In the genomic region with DNA sequence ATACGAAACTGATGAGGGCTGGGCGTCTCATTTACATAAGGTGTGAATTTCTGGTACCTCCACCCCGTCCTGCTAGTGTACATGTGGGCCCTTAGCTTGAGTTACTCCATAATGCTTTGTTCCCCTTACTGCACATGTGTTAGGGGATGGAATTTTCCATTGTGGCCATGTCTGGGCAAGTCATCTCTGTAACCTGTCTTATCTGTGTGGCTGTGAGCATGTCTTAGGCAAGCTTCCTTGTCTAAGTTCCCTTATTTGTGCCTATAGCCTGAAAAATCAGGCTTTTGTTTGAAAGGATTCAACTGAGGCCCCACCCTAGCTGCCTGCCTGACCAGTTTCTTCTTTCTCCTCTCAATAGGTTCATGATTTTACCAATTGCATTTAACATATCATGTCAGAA, we compare ENCODE assay signal across 15 cellular contexts.
DNase-seq lines count a peak whose midpoint lies in the region; ATAC-seq and TF ChIP-seq lines count a peak whose summit lies in the region.
"Had no signal": no experiment of that assay in that cellular context is flagged by ENCODE, and none has a peak within 500 bp of the region (broad histone marks: within the 10 kb centered on the region; RNA-seq: fewer than 3 reads in every experiment).

No MANE protein-coding gene starts in this region.

- intact Hi-C loops in dendritic cell treated with granulocyte-macrophage colony-stimulating factor and Interleukin-4, amounts not matched to agents 40 ng/mL and 50 ng/mL, for 4 days (cut with micrococcal nuclease), result no loop called here
- intact Hi-C loops in Calu3 (cut with micrococcal nuclease; ENCODE audit: unreplicated experiment), result loop anchor here (2.0 kb wide), 1 partner anchor 39 kb away; no protein-coding TSS in a partner anchor

- peak overlapping the region; percentile 11; the same call in 1 of the 2 replicates for H3K27ac ChIP-seq in GM23338 (ENCODE audit: low read depth)

- peaks cover 4% of the 10 kb centered on the region for H3K27me3 Mint-ChIP-seq in GM23338 (ENCODE audit: insufficient read depth, low read depth, poor library complexity)
- no peaks in the 10 kb centered on the region for H3K27me3 Mint-ChIP-seq in dendritic cell treated with granulocyte-macrophage colony-stimulating factor and Interleukin-4, amounts not matched to agents 40 ng/mL and 50 ng/mL, for 4 days
- no peaks in the 10 kb centered on the region for H3K27me3 Mint-ChIP-seq in mesothelial cell of epicardium (ENCODE audit: low read depth)
- H3K27me3 Mint-ChIP-seq in Calu3 (ENCODE audit: unreplicated experiment), result no peaks in the 10 kb centered on the region

- DNase-seq in GM23338 (ENCODE audit: low spot score), result no peak
- DNase-seq in NOMO-1 treated with DMSO at 0.1 percent for 48 hours (lab: John Stamatoyannopoulos, UW; ENCODE audit: unreplicated experiment), result peak; percentile 91
- DNase-seq in mesothelial cell of epicardium (ENCODE audit: low spot score in 2 of 2, unreplicated experiment in 2 of 2), result no peak
- no peak for DNase-seq in Calu3
- DNase-seq in ACHN, result no peak
- no peak for DNase-seq in T-helper 1 cell
- DNase-seq in stimulated activated CD4-positive, alpha-beta T cell treated with anti-CD3 and anti-CD28 coated beads, Interleukin-12 subunit alpha, Interleukin-12 subunit beta, amount 100 ng/mL, for 4 hours, result no peak
- DNase-seq: activated gamma-delta T cell; anterior cingulate cortex; hippocampal formation; left colon; naive thymus-derived CD8-positive, alpha-beta T cell; NCI-H146 had no signal

- no peaks in the 10 kb centered on the region for H3K27me3 ChIP-seq in GM23338 (ENCODE audit: insufficient read depth)

- H3K4me3 ChIP-seq in GM23338, result no peak overlapping the region

- peaks cover 17% of the 10 kb centered on the region for H3K9me3 Mint-ChIP-seq in GM23338
- H3K9me3 Mint-ChIP-seq in dendritic cell treated with granulocyte-macrophage colony-stimulating factor and Interleukin-4, amounts not matched to agents 40 ng/mL and 50 ng/mL, for 4 days, result no peaks in the 10 kb centered on the region
- H3K9me3 Mint-ChIP-seq in mesothelial cell of epicardium, result peaks cover 6% of the 10 kb centered on the region
- no peaks in the 10 kb centered on the region for H3K9me3 Mint-ChIP-seq in Calu3 (ENCODE audit: low read depth, unreplicated experiment)
- H3K9me3 Mint-ChIP-seq: naive thymus-derived CD8-positive, alpha-beta T cell had no signal

- H3K4me1 Mint-ChIP-seq in GM23338, result peaks cover 57% of the 10 kb centered on the region
- peaks cover 53% of the 10 kb centered on the region for H3K4me1 Mint-ChIP-seq in dendritic cell treated with granulocyte-macrophage colony-stimulating factor and Interleukin-4, amounts not matched to agents 40 ng/mL and 50 ng/mL, for 4 days (ENCODE audit: low read depth)
- H3K4me1 Mint-ChIP-seq in mesothelial cell of epicardium, result peaks cover 19% of the 10 kb centered on the region
- H3K4me1 Mint-ChIP-seq in Calu3 (ENCODE audit: low read depth, unreplicated experiment), result peaks cover 45% of the 10 kb centered on the region
- H3K4me1 Mint-ChIP-seq: naive thymus-derived CD8-positive, alpha-beta T cell had no signal

- CTCF ChIA-PET in Calu3 (lab: Charles Lee), result interaction anchor here (1.7 kb wide), 1 partner anchor 246 kb away, joined by 6 read pairs; no protein-coding TSS in a partner anchor

- peaks cover 20% of the 10 kb centered on the region for H3K36me3 Mint-ChIP-seq in GM23338 (ENCODE audit: low read depth)
- no peaks in the 10 kb centered on the region for H3K36me3 Mint-ChIP-seq in dendritic cell treated with granulocyte-macrophage colony-stimulating factor and Interleukin-4, amounts not matched to agents 40 ng/mL and 50 ng/mL, for 4 days (ENCODE audit: low read depth)
- H3K36me3 Mint-ChIP-seq in mesothelial cell of epicardium, result peaks cover 3% of the 10 kb centered on the region
- no peaks in the 10 kb centered on the region for H3K36me3 Mint-ChIP-seq in Calu3 (ENCODE audit: insufficient read depth, unreplicated experiment)
- H3K36me3 Mint-ChIP-seq: naive thymus-derived CD8-positive, alpha-beta T cell had no signal

- H3K79me2 ChIP-seq in GM23338 (replicated peaks; ENCODE audit: insufficient read depth), result peaks cover 77% of the 10 kb centered on the region

- in situ Hi-C loops in ACHN (cut with HindIII; ENCODE audit: low pct_ligation_motif_present, low pct_unique_long_range_greater_than_20kb, low sequenced_read_pairs), result no loop called here

- peaks cover 61% of the 10 kb centered on the region for H3K4me1 ChIP-seq in GM23338 (ENCODE audit: insufficient read depth)

- H3K4me3 Mint-ChIP-seq in GM23338 (no peak overlapping the region), mesothelial cell of epicardium (no peak overlapping the region), Calu3 (ENCODE audit: low read depth, unreplicated experiment) (no peak overlapping the region)
- no peak overlapping the region for H3K4me3 Mint-ChIP-seq in dendritic cell treated with granulocyte-macrophage colony-stimulating factor and Interleukin-4, amounts not matched to agents 40 ng/mL and 50 ng/mL, for 4 days
- H3K4me3 Mint-ChIP-seq: naive thymus-derived CD8-positive, alpha-beta T cell had no signal

- H3K9me2 ChIP-seq in GM23338 (ENCODE audit: insufficient read depth), result no peaks in the 10 kb centered on the region

- H2AFZ ChIP-seq in GM23338, result no peak overlapping the region

- H3F3A ChIP-seq in GM23338 (replicated peaks; ENCODE audit: low read depth), result no peaks in the 10 kb centered on the region

- no peak overlapping the region for H3K4me2 ChIP-seq in GM23338

- H3K27ac Mint-ChIP-seq in GM23338 (peak overlapping the region; percentile 79), mesothelial cell of epicardium (peak overlapping the region; percentile 6), Calu3 (ENCODE audit: unreplicated experiment) (no peak overlapping the region)
- peak overlapping the region; percentile 66 for H3K27ac Mint-ChIP-seq in dendritic cell treated with granulocyte-macrophage colony-stimulating factor and Interleukin-4, amounts not matched to agents 40 ng/mL and 50 ng/mL, for 4 days
- H3K27ac Mint-ChIP-seq: naive thymus-derived CD8-positive, alpha-beta T cell had no signal

- no peak for ATAC-seq in GM23338
- ATAC-seq: activated CD4-positive, CD25-positive, alpha-beta regulatory T cell treated with anti-CD3 and anti-CD28 coated beads, Interleukin-2, amount 50 U/mL, for 24 hours; left colon; naive thymus-derived CD8-positive, alpha-beta T cell had no signal

- no peaks in the 10 kb centered on the region for H3K36me3 ChIP-seq in GM23338 (ENCODE audit: insufficient read depth)

- TF ChIP-seq CTCF in GM23338 (conservative IDR thresholded peaks at IDR 0.05; ENCODE audit: low read depth in 2 of 2), result no peak
- TF ChIP-seq CTCF in mesothelial cell of epicardium (IDR thresholded peaks at IDR 0.05; ENCODE audit: unreplicated experiment), result no peak
- no peak for TF ChIP-seq CTCF in Calu3 (IDR thresholded peaks at IDR 0.05; ENCODE audit: unreplicated experiment)

- BruUV-seq in Calu3 (replicated peaks; lab: Mats Ljungman, UMichigan), result no TSS peak

- H4K20me1 ChIP-seq in GM23338 (replicated peaks; ENCODE audit: insufficient read depth), result no peaks in the 10 kb centered on the region

TF ChIP-seq in GM23338, 12 proteins besides CTCF, POLR2A, EP300 and RAD21:
- TF ChIP-seq CREB1 (CRISPR knock-in tag; IDR thresholded peaks at IDR 0.05; ENCODE audit: low read depth) (no peak), EZH2phosphoT487 (IDR thresholded peaks at IDR 0.05; ENCODE audit: unreplicated experiment) (no peak), NANOG (IDR thresholded peaks at IDR 0.05; ENCODE audit: borderline replicate concordance) (no peak)
